Comparison of ENCODE assay signal across 7 cellular contexts in genomic region chr1:16728243-16728949, GRCh38. TPM values are rescaled to one million over a fixed set of nuclear protein-coding genes. Genes with fewer than 3 reads are reported as not detected.
A peak's percentile ranks its signal among the peaks of the same experiment; 100 is the strongest.
DNase-seq lines count a peak whose midpoint lies in the region; ATAC-seq and TF ChIP-seq lines count a peak whose summit lies in the region.
"Not testable (repeated sequence)": the region's sequence is repeated elsewhere in the genome, so short reads cannot be mapped to it uniquely, and the experiment has no call there.

No MANE protein-coding gene starts in this region.

- not testable (repeated sequence) for H3K27ac Mint-ChIP-seq in activated CD8-positive, alpha-beta T cell treated with anti-CD3 and anti-CD28 coated beads, Interleukin-2, amount 10 ng/mL, durations not matched to agents 7 days and 5 days

- TF ChIP-seq CTCF in NB4 (IDR thresholded peaks at IDR 0.05; ENCODE audit: low read depth, low read length) = not testable (repeated sequence)

- not testable (repeated sequence) for H3K4me3 ChIP-seq in NB4 (ENCODE audit: low read depth, low read length)

- H3K27me3 Mint-ChIP-seq in activated CD8-positive, alpha-beta T cell treated with anti-CD3 and anti-CD28 coated beads, Interleukin-2, amount 10 ng/mL, durations not matched to agents 7 days and 5 days (ENCODE audit: low read depth) = not testable (repeated sequence)

- POLR2A ChIA-PET in activated CD8-positive, alpha-beta T cell treated with anti-CD3 and anti-CD28 coated beads, Interleukin-2, amount 10 ng/mL, durations not matched to agents 7 days and 5 days (lab: Charles Lee) = not testable (repeated sequence)

- H3K4me1 Mint-ChIP-seq in activated CD8-positive, alpha-beta T cell treated with anti-CD3 and anti-CD28 coated beads, Interleukin-2, amount 10 ng/mL, durations not matched to agents 7 days and 5 days (ENCODE audit: low read depth) = not testable (repeated sequence)

- intact Hi-C loops in posterior vena cava (cut with DNase I) = not testable (repeated sequence)

- H3K4me3 Mint-ChIP-seq in activated CD8-positive, alpha-beta T cell treated with anti-CD3 and anti-CD28 coated beads, Interleukin-2, amount 10 ng/mL, durations not matched to agents 7 days and 5 days = not testable (repeated sequence)

- CTCF ChIA-PET in activated CD8-positive, alpha-beta T cell treated with anti-CD3 and anti-CD28 coated beads, Interleukin-2, amount 10 ng/mL, durations not matched to agents 7 days and 5 days (lab: Charles Lee) = not testable (repeated sequence)

- DNase-seq in H4 (ENCODE audit: low spot score) (peak; percentile 7), NB4 (ENCODE audit: low read depth) (peak; percentile 37), ecto neural progenitor cell (ENCODE audit: low spot score) (peak; percentile 48), posterior vena cava (ENCODE audit: low spot score) (peak; percentile 81)
- DNase-seq in activated CD8-positive, alpha-beta T cell treated with anti-CD3 and anti-CD28 coated beads, Interleukin-2, amount 10 ng/mL, durations not matched to agents 7 days and 5 days = not testable (repeated sequence)

- ATAC-seq in GM18867 (IDR thresholded peaks at IDR 0.05; ENCODE audit: unreplicated experiment) (peak; percentile 64), HG03108 (IDR thresholded peaks at IDR 0.05; ENCODE audit: unreplicated experiment) (peak; percentile 75)
- ATAC-seq in activated CD8-positive, alpha-beta T cell treated with anti-CD3 and anti-CD28 coated beads, Interleukin-2, amount 10 ng/mL, durations not matched to agents 7 days and 5 days = peak; percentile 39

- H3K36me3 Mint-ChIP-seq in activated CD8-positive, alpha-beta T cell treated with anti-CD3 and anti-CD28 coated beads, Interleukin-2, amount 10 ng/mL, durations not matched to agents 7 days and 5 days (ENCODE audit: low read depth) = not testable (repeated sequence)

- TF ChIP-seq POLR2A in NB4 (IDR thresholded peaks at IDR 0.05; ENCODE audit: extremely low read depth, insufficient read length) = not testable (repeated sequence)

- not testable (repeated sequence) for H3K9me3 Mint-ChIP-seq in activated CD8-positive, alpha-beta T cell treated with anti-CD3 and anti-CD28 coated beads, Interleukin-2, amount 10 ng/mL, durations not matched to agents 7 days and 5 days (ENCODE audit: insufficient read depth)

RNA-seq across cellular contexts. Expression of gene RNU1-4, which starts 11.9 kb away (rescaled TPM):
- total RNA-seq in H4 (2014; rRNA removed; shearing (Covaris generic)) = not detected in 2 replicates
- total RNA-seq in activated CD8-positive, alpha-beta T cell treated with anti-CD3 and anti-CD28 coated beads, Interleukin-2, amount 10 ng/mL, durations not matched to agents 7 days and 5 days = 1,000 to 10,000 TPM; 1,730 to 2,232 TPM
- over 10,000 TPM; 12,584 to 18,986 TPM for total RNA-seq in posterior vena cava

Comparison
In these comparisons a context has a peak if more than half of its experiments do, and no peak if none do; other contexts are left out.
1. RNA of gene RNU1-4, which starts 11.9 kb away (total RNA-seq): 12,584 to 18,986 TPM in posterior vena cava and 1,730 to 2,232 TPM in activated CD8-positive, alpha-beta T cell treated with anti-CD3 and anti-CD28 coated beads, Interleukin-2, amount 10 ng/mL, durations not matched to agents 7 days and 5 days; not detected in H4; every median in the first group is over 1,000 times any median in the second.
2. Peak in every context shown above with its lines, with median percentiles within 50 percentile points of each other: ATAC-seq.